10 cellular contexts compared by ENCODE assay signal in the genomic region with DNA sequence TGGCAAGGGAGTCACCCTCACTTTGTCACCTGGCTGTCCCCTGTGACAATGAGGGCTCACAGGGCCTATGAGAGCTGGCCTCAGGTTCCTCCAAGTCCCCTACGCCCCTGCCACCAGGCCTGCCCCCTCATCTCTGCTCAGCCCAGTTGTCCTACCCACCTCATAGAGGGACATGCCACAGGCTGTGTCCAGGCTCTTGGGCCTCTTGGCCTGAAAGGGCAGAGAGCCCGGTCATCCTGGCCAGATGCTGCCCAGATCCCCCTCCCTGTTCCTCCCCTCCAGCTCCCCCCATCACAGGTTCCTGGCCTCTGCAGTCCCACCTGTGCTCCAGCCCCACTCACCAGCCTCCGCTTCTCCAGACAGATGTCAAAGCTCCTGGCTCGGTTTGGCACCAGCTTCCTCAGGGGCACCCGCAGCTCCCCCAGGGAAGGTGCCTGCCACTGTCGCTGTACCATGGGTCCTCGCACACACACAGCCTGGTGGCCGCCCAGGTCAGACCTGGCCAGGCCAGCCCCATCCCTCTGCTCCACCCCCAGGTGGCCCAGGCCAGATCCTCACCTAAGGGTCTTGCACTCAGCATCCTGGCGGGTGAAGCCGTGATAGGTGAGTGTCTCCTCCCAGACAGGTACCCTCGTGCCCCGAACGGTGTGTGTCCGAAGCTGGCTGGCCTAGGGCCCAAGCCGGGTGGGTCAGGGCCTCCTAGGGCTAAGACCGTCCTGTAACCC. TPM values are rescaled to one million over a fixed set of nuclear protein-coding genes. Genes with fewer than 3 reads are reported as not detected.
DNase-seq lines count a peak whose midpoint lies in the region; ATAC-seq and TF ChIP-seq lines count a peak whose summit lies in the region.
"Had no signal": no experiment of that assay in that cellular context is flagged by ENCODE, and none has a peak within 500 bp of the region (broad histone marks: within the 10 kb centered on the region; RNA-seq: fewer than 3 reads in every experiment).

No MANE protein-coding gene starts in this region.

- H3K9me3 ChIP-seq in OCI-LY3 (ENCODE audit: insufficient read depth, low read length) = no peaks in the 10 kb centered on the region
- no peaks in the 10 kb centered on the region for H3K9me3 ChIP-seq in psoas muscle
- H3K9me3 ChIP-seq: prostate gland had no signal

- H3K4me3 ChIP-seq in OCI-LY3 (ENCODE audit: low read length) = peak overlapping the region; percentile 69
- no peak overlapping the region for H3K4me3 ChIP-seq in psoas muscle

- intact Hi-C loops in psoas muscle (cut with DNase I) = loop anchor here in 1 of 2 donors (5.0 kb wide), 1 partner anchor 42 kb away; no protein-coding TSS in a partner anchor

- H4K20me1 ChIP-seq in OCI-LY3 (ENCODE audit: insufficient read depth, low read length) = no peaks in the 10 kb centered on the region

- TF ChIP-seq CTCF in OCI-LY3 (IDR thresholded peaks at IDR 0.05; ENCODE audit: low read depth, low read length) (no peak), psoas muscle (IDR thresholded peaks at IDR 0.05) (no peak)

- DNase-seq in GM03348 (ENCODE audit: low spot score) (peak; percentile 5), psoas muscle (peak in 1 of 2 donors; percentile 51), NK-92 (lab: John Stamatoyannopoulos, UW; ENCODE audit: unreplicated experiment) (no peak), OCI-M1 (lab: John Stamatoyannopoulos, UW) (no peak)
- DNase-seq in activated CD4-positive, CD25-positive, alpha-beta regulatory T cell treated with anti-CD3 and anti-CD28 coated beads, Interleukin-2, amount 50 U/mL, for 72 hours = no peak
- DNase-seq: DMS79 had no signal

- peaks cover 10% of the 10 kb centered on the region for H3K36me3 ChIP-seq in OCI-LY3 (replicated peaks; ENCODE audit: low read depth, low read length)
- peaks cover 6 to 37% of the 10 kb centered on the region in 2 donors for H3K36me3 ChIP-seq in psoas muscle (ENCODE audit: insufficient read depth in 1 of 2, low read depth in 1 of 2)
- H3K36me3 ChIP-seq: prostate gland had no signal

- H3K9ac ChIP-seq in OCI-LY3 (ENCODE audit: low read length) = peak overlapping the region; percentile 82

- H3K4me2 ChIP-seq in OCI-LY3 (ENCODE audit: low read length) = peak overlapping the region; percentile 78

- H2AFZ ChIP-seq in OCI-LY3 (ENCODE audit: low read depth, low read length) = no peak overlapping the region

- H3K4me1 ChIP-seq in OCI-LY3 (ENCODE audit: low read length) (peaks cover 22% of the 10 kb centered on the region), psoas muscle (peaks cover 4% of the 10 kb centered on the region)
- H3K4me1 ChIP-seq: prostate gland had no signal

- peak overlapping the region; percentile 80 for H3K27ac ChIP-seq in OCI-LY3 (ENCODE audit: low read length)
- no peak overlapping the region for H3K27ac ChIP-seq in psoas muscle

- no peaks in the 10 kb centered on the region for H3K79me2 ChIP-seq in OCI-LY3 (ENCODE audit: low read length)

- H3K27me3 ChIP-seq in OCI-LY3 (ENCODE audit: low read depth, low read length) = peaks cover 2% of the 10 kb centered on the region; the same call in 1 of the 2 replicates
- peaks cover 0 to 8% (median 0%) of the 10 kb centered on the region in 3 donors for H3K27me3 ChIP-seq in psoas muscle (ENCODE audit: insufficient read depth in 3 of 3, low read length in 2 of 3)

- ATAC-seq in esophagus mucosa (peak; percentile 9), psoas muscle (peak; percentile 5 to 15 (median 10)), HG03280 (IDR thresholded peaks at IDR 0.05; ENCODE audit: unreplicated experiment) (no peak)

- 75 to 83% (median 81%) methylated on average over 16 of the region's 16 CpGs for WGBS in psoas muscle, 3 donors

RNA-seq across cellular contexts. Expression of a gene that starts 8.2 kb away (rescaled TPM):
- total RNA-seq in esophagus mucosa = 140 TPM
- 100 to 1,000 TPM; 250 to 413 (median 364) TPM for total RNA-seq in psoas muscle
- polyA plus RNA-seq in psoas muscle = 100 to 1,000 TPM; 248 to 340 (median 287) TPM

RNA-seq across cellular contexts. Expression of a gene that starts 14.8 kb away (rescaled TPM):
- total RNA-seq in esophagus mucosa (56.0 TPM), psoas muscle (10 to 100 TPM; 19.0 to 37.0 (median 31.8) TPM)
- 10 to 100 TPM; 28.5 to 52.2 (median 48.9) TPM for polyA plus RNA-seq in psoas muscle

RNA-seq across cellular contexts. Expression of a gene that starts 24.7 kb away (rescaled TPM):
- total RNA-seq in esophagus mucosa = not detected
- not detected for total RNA-seq in psoas muscle
- under 1 TPM in 1 of 3 donors, not detected in 2; 0.01 TPM for polyA plus RNA-seq in psoas muscle
- total RNA-seq: prostate gland had no signal

RNA-seq across cellular contexts. Expression of a gene that starts 31.3 kb away (rescaled TPM):
- total RNA-seq in esophagus mucosa (2,342 TPM), psoas muscle (100 to 1,000 TPM; 224 to 364 (median 274) TPM)
- polyA plus RNA-seq in psoas muscle = 100 to 1,000 TPM; 279 to 410 (median 383) TPM

RNA-seq across cellular contexts. Expression of a gene that starts 35.6 kb away (rescaled TPM):
- total RNA-seq in esophagus mucosa = 0.20 TPM
- not detected for total RNA-seq in psoas muscle
- under 1 TPM in 1 of 3 donors, not detected in 2; 0.04 TPM for polyA plus RNA-seq in psoas muscle
